ENCODE assay signal across 14 cellular contexts in genomic region chr12:68237523-68238070, GRCh38. TPM values are rescaled to one million over a fixed set of nuclear protein-coding genes. Genes with fewer than 3 reads are reported as not detected.
DNase-seq lines count a peak whose midpoint lies in the region; ATAC-seq and TF ChIP-seq lines count a peak whose summit lies in the region.
"Had no signal": no experiment of that assay in that cellular context is flagged by ENCODE, and none has a peak within 500 bp of the region (broad histone marks: within the 10 kb centered on the region; RNA-seq: fewer than 3 reads in every experiment).

No MANE protein-coding gene starts in this region.

- H3K56ac ChIP-seq in IMR-90 (ENCODE audit: extremely low read depth, insufficient read depth, low read length), result no peak overlapping the region

- no TSS peak for BruUV-seq in IMR-90 (replicated peaks; lab: Mats Ljungman, UMichigan)

- dilution Hi-C loops in IMR-90 (cut with HindIII; ENCODE audit: low sequenced_read_pairs, unreplicated experiment), result no loop called here

- TF ChIP-seq CTCF in CD8-positive, alpha-beta T cell (IDR thresholded peaks at IDR 0.05), result no peak
- TF ChIP-seq CTCF in IMR-90 (conservative IDR thresholded peaks at IDR 0.05; ENCODE audit: low read depth, low read length) (no peak), brain (conservative IDR thresholded peaks at IDR 0.05) (no peak), osteoblast (IDR thresholded peaks at IDR 0.05; ENCODE audit: extremely low read depth, low read depth, low read length) (no peak)

- no peaks in the 10 kb centered on the region for H4K20me1 ChIP-seq in IMR-90 (ENCODE audit: insufficient read depth, low read length)
- no peaks in the 10 kb centered on the region for H4K20me1 ChIP-seq in osteoblast (ENCODE audit: insufficient read depth, low read length)

- no peaks in the 10 kb centered on the region for H3K79me1 ChIP-seq in IMR-90 (ENCODE audit: low read depth in 1 of 2, low read length in 2 of 2)

- 0 out of 2 replicates have a peak overlapping the region, but pooled peaks have one; percentile 2 for H3K4ac ChIP-seq in IMR-90 (ENCODE audit: low read depth, low read length)

- no peak overlapping the region for H2BK120ac ChIP-seq in IMR-90 (ENCODE audit: low read depth, low read length)

- H2BK5ac ChIP-seq in IMR-90 (ENCODE audit: low read depth, low read length, poor library complexity, severe bottlenecking), result no peak overlapping the region

- TF ChIP-seq POLR2A in IMR-90 (IDR thresholded peaks at IDR 0.05; ENCODE audit: low read depth, low read length), result no peak

- H2AFZ ChIP-seq in IMR-90 (replicated peaks; ENCODE audit: low read length, poor library complexity), result peak overlapping the region; percentile 49
- H2AFZ ChIP-seq in osteoblast (ENCODE audit: low read length), result peak overlapping the region; percentile 75

- ATAC-seq in CD8-positive, alpha-beta T cell, result no peak
- ATAC-seq in IMR-90 (ENCODE audit: low read depth) (no peak), HG03460 (IDR thresholded peaks at IDR 0.05; ENCODE audit: unreplicated experiment) (no peak)

- no peaks in the 10 kb centered on the region for H3K9me3 Mint-ChIP-seq in CD8-positive, alpha-beta T cell
- H3K9me3 Mint-ChIP-seq in brain, result no peaks in the 10 kb centered on the region
- H3K9me3 Mint-ChIP-seq: activated naive CD4-positive, alpha-beta T cell treated with anti-CD3 and anti-CD28 coated beads, Interleukin-2, amount 10 ng/mL, durations not matched to agents 7 days and 5 days had no signal

- H3K4me3 Mint-ChIP-seq in CD8-positive, alpha-beta T cell, result peak overlapping the region; percentile 94
- peak overlapping the region in 2 of 5 experiments; percentile 1 to 31 for H3K4me3 Mint-ChIP-seq in brain

- no CpG with 5 or more reads among the region's 3 CpGs for WGBS in IMR-90 (ENCODE audit: extremely low coverage in 2 of 2, insufficient read length in 1 of 2), 2 experiments

- H3K27me3 Mint-ChIP-seq in CD8-positive, alpha-beta T cell (ENCODE audit: low read depth), result no peaks in the 10 kb centered on the region
- H3K27me3 Mint-ChIP-seq in brain, result peaks cover 6% of the 10 kb centered on the region
- H3K27me3 Mint-ChIP-seq: activated naive CD4-positive, alpha-beta T cell treated with anti-CD3 and anti-CD28 coated beads, Interleukin-2, amount 10 ng/mL, durations not matched to agents 7 days and 5 days had no signal

- H3K18ac ChIP-seq in IMR-90 (ENCODE audit: low read depth, low read length), result no peak overlapping the region

- H3K27me3 ChIP-seq in CD8-positive, alpha-beta T cell (ENCODE audit: insufficient read depth, low read length), result no peaks in the 10 kb centered on the region
- H3K27me3 ChIP-seq in IMR-90 (ENCODE audit: control insufficient read depth, insufficient read depth, low read length), result peaks cover 6% of the 10 kb centered on the region; the same call in 1 of the 2 replicates
- H3K27me3 ChIP-seq in osteoblast (ENCODE audit: insufficient read depth, low read length), result no peaks in the 10 kb centered on the region

- H2AK9ac ChIP-seq in IMR-90 (replicated peaks; ENCODE audit: low read depth, low read length, poor library complexity), result no peak overlapping the region

- H3K14ac ChIP-seq in IMR-90 (replicated peaks; ENCODE audit: low read depth, low read length), result peak overlapping the region; percentile 52; the same call in 1 of the 2 replicates

- H4K5ac ChIP-seq in IMR-90 (ENCODE audit: low read depth, low read length), result no peak overlapping the region

- H3K27ac Mint-ChIP-seq in CD8-positive, alpha-beta T cell, result peak overlapping the region; percentile 97
- peak overlapping the region; percentile 67 to 94 (median 84) for H3K27ac Mint-ChIP-seq in brain

- peak overlapping the region; percentile 37; the same call in 1 of the 2 replicates for H4K91ac ChIP-seq in IMR-90 (ENCODE audit: insufficient read depth, low read depth, low read length)

- H3K36me3 ChIP-seq in CD8-positive, alpha-beta T cell (ENCODE audit: insufficient read depth, low read length), result no peaks in the 10 kb centered on the region
- H3K36me3 ChIP-seq in IMR-90 (ENCODE audit: control insufficient read depth, insufficient read depth, low read length) (no peaks in the 10 kb centered on the region), osteoblast (ENCODE audit: insufficient read depth, low read length) (no peaks in the 10 kb centered on the region)

- H3K27ac ChIP-seq in CD8-positive, alpha-beta T cell (ENCODE audit: low read depth, low read length), result no peak overlapping the region
- H3K27ac ChIP-seq in IMR-90 (ENCODE audit: insufficient read depth, low read length) (no peak overlapping the region), osteoblast (ENCODE audit: low read depth, low read length) (peak overlapping the region; percentile 50)

- intact Hi-C loops in CD8-positive, alpha-beta T cell (cut with DNase I, micrococcal nuclease), result no loop called here
- intact Hi-C loops in IMR-90 (cut with micrococcal nuclease), result loop anchor here (1.0 kb wide), 1 partner anchor 80 kb away; no protein-coding TSS in a partner anchor

- no peak overlapping the region for H3K9ac ChIP-seq in IMR-90 (ENCODE audit: low read depth, low read length)

- H3K36me3 Mint-ChIP-seq in CD8-positive, alpha-beta T cell, result peaks cover 3% of the 10 kb centered on the region
- H3K36me3 Mint-ChIP-seq in brain, result no peaks in the 10 kb centered on the region

- no peak for DNase-seq in CD8-positive, alpha-beta T cell
- peak; percentile 39 for DNase-seq in IMR-90
- peak; percentile 32 for DNase-seq in osteoblast (ENCODE audit: insufficient read length, low spot score, missing footprints)
- DNase-seq in mesenteric fat pad (ENCODE audit: low spot score), result no peak
- no peak for DNase-seq in OCI-M1 (lab: John Stamatoyannopoulos, UW)
- no peak for DNase-seq in LoVo (ENCODE audit: low spot score)
- DNase-seq: activated naive CD4-positive, alpha-beta T cell treated with anti-CD3 and anti-CD28 coated beads, Interleukin-2, amount 10 ng/mL, durations not matched to agents 7 days and 5 days; head of caudate nucleus; NCI-H2171; SHP77 had no signal

- H2BK20ac ChIP-seq in IMR-90 (ENCODE audit: low read depth, low read length), result no peak overlapping the region

- H3K9me1 ChIP-seq in IMR-90 (ENCODE audit: insufficient read depth, low read length), result 0 out of 2 replicates have a peak, but pooled peaks cover 5% of the 10 kb centered on the region

- H3K4me1 ChIP-seq in CD8-positive, alpha-beta T cell (ENCODE audit: insufficient read depth, low read length), result peaks cover 38% of the 10 kb centered on the region
- H3K4me1 ChIP-seq in IMR-90 (ENCODE audit: control insufficient read depth, insufficient read depth, low read length) (peaks cover 8% of the 10 kb centered on the region), osteoblast (ENCODE audit: insufficient read depth, low read length) (peaks cover 51% of the 10 kb centered on the region)

- 0 out of 4 replicates have a peak overlapping the region, but pooled peaks of 1 of the 2 experiments have one; percentile 6 for H4K8ac ChIP-seq in IMR-90 (ENCODE audit: low read depth in 2 of 2, low read length in 2 of 2)

- no peak overlapping the region for H2BK15ac ChIP-seq in IMR-90 (ENCODE audit: low read depth, low read length)

- H3K4me2 ChIP-seq in IMR-90 (ENCODE audit: low read depth, low read length) (peak overlapping the region; percentile 39; the same call in 1 of the 2 replicates), osteoblast (ENCODE audit: insufficient read depth, low read length) (peak overlapping the region; percentile 63)

- H3K79me2 ChIP-seq in osteoblast (ENCODE audit: insufficient read depth, low read length), result no peaks in the 10 kb centered on the region

- CTCF ChIA-PET in CD8-positive, alpha-beta T cell (lab: Charles Lee), result interaction anchor here (0.8 to 2.6 kb wide), 4 partner anchors 12 to 80 kb away, joined by 3 to 14 read pairs (median 8); no protein-coding TSS in a partner anchor
- CTCF ChIA-PET in IMR-90 (lab: Yijun Ruan, JAX), result no interaction called here

- POLR2A ChIA-PET in CD8-positive, alpha-beta T cell (lab: Charles Lee), result no interaction called here
- POLR2A ChIA-PET in IMR-90 (lab: Charles Lee; ENCODE audit: unreplicated experiment), result no interaction called here

- no peaks in the 10 kb centered on the region for H3K9me3 ChIP-seq in CD8-positive, alpha-beta T cell (ENCODE audit: low read length)
- H3K9me3 ChIP-seq in IMR-90 (ENCODE audit: control insufficient read depth, insufficient read depth, low read length), result no peaks in the 10 kb centered on the region
- no peaks in the 10 kb centered on the region for H3K9me3 ChIP-seq in osteoblast (ENCODE audit: low read depth, low read length)

- peaks cover 48% of the 10 kb centered on the region for H3K4me1 Mint-ChIP-seq in CD8-positive, alpha-beta T cell (ENCODE audit: low read depth)
- peaks cover 47% of the 10 kb centered on the region for H3K4me1 Mint-ChIP-seq in brain

- no peak overlapping the region for H3K23ac ChIP-seq in IMR-90 (ENCODE audit: low read depth, low read length)

- TF ChIP-seq RAD21 in IMR-90 (IDR thresholded peaks at IDR 0.05; ENCODE audit: low read length), result no peak

- H2AK5ac ChIP-seq in IMR-90 (ENCODE audit: low read depth, low read length), result no peak overlapping the region

- in situ Hi-C loops in IMR-90 (cut with MboI; ENCODE audit: low sequenced_read_pairs), result no loop called here

- no peak overlapping the region for H3K4me3 ChIP-seq in CD8-positive, alpha-beta T cell (ENCODE audit: low read depth, low read length)
- H3K4me3 ChIP-seq in IMR-90 (ENCODE audit: insufficient read depth, low read depth, low read length), result no peak overlapping the region
- peak overlapping the region; percentile 13 for H3K4me3 ChIP-seq in osteoblast (ENCODE audit: insufficient read depth, low read length)

TF ChIP-seq in IMR-90, 13 proteins besides CTCF, POLR2A, EP300 and RAD21 (continues in another document):
- TF ChIP-seq MXI1 (IDR thresholded peaks at IDR 0.05; ENCODE audit: borderline replicate concordance, low read depth, low read length), result no peak
- TF ChIP-seq CEBPB (IDR thresholded peaks at IDR 0.05; ENCODE audit: low read depth, low read length), result no peak
- TF ChIP-seq MAZ (IDR thresholded peaks at IDR 0.05; ENCODE audit: borderline replicate concordance, low read depth, low read length), result no peak
- TF ChIP-seq SMC3 (IDR thresholded peaks at IDR 0.05; ENCODE audit: low read depth, low read length), result no peak

RNA-seq across cellular contexts. Expression of gene IL26, which starts 12.0 kb away (rescaled TPM):
- not detected for total RNA-seq in CD8-positive, alpha-beta T cell
- total RNA-seq in IMR-90 (2012; rRNA removed) (not detected in 2 replicates), osteoblast (2.4 and 3.6 TPM in 2 replicates), mesenteric fat pad (not detected)
- polyA plus RNA-seq in IMR-90 (2012; rRNA removed) (not detected in 2 replicates), brain (ENCODE audit: insufficient read depth, low read depth, low replicate concordance) (not detected)
- not detected in 2 replicates for polyA plus RNA-seq in IMR-90 (2012; cell fraction: cytosol; rRNA removed)
- polyA plus RNA-seq in IMR-90 (2012; cell fraction: nucleus; rRNA removed; ENCODE audit: low replicate concordance), result not detected in 2 replicates
- total RNA-seq: lung microvascular endothelial cell, sciatic nerve had no signal

RNA-seq across cellular contexts. Expression of gene IL22, which starts 15.8 kb away (rescaled TPM):
- total RNA-seq in CD8-positive, alpha-beta T cell, result not detected
- total RNA-seq in IMR-90 (2012; rRNA removed) (not detected in 2 replicates), osteoblast (not detected in 2 replicates), mesenteric fat pad (not detected)
- polyA plus RNA-seq in IMR-90 (2012; rRNA removed) (not detected in 2 replicates), brain (ENCODE audit: insufficient read depth, low read depth, low replicate concordance) (not detected)
- polyA plus RNA-seq in IMR-90 (2012; cell fraction: cytosol; rRNA removed), result not detected in 2 replicates
- polyA plus RNA-seq in IMR-90 (2012; cell fraction: nucleus; rRNA removed; ENCODE audit: low replicate concordance), result not detected in 2 replicates
- total RNA-seq: lung microvascular endothelial cell, sciatic nerve had no signal

Comparison
In these comparisons a context has a peak if more than half of its experiments do, and no peak if none do; other contexts are left out.
1. DNase-seq: peak in IMR-90 (single experiment) and osteoblast (single experiment); none in CD8-positive, alpha-beta T cell (0 of 7), mesenteric fat pad (single experiment), OCI-M1 (single experiment) and LoVo (single experiment).